ENCODE assay signal across 17 cellular contexts in genomic region chr1:34356862-34357261, GRCh38.
DNase-seq lines count a peak whose midpoint lies in the region; ATAC-seq and TF ChIP-seq lines count a peak whose summit lies in the region.
"Had no signal": no experiment of that assay in that cellular context is flagged by ENCODE, and none has a peak within 500 bp of the region (broad histone marks: within the 10 kb centered on the region; RNA-seq: fewer than 3 reads in every experiment).

No MANE protein-coding gene starts in this region.

- intact Hi-C loops in IMR-90 (cut with micrococcal nuclease) (no loop called here), upper lobe of right lung (cut with DNase I) (no loop called here), breast epithelium (cut with DNase I; ENCODE audit: low total_unique reads) (no loop called here)

- no peak for ATAC-seq in IMR-90 (ENCODE audit: low read depth)
- ATAC-seq in lung (ENCODE audit: insufficient read depth, low FRiP score) = no peak
- peak; percentile 87 for ATAC-seq in upper lobe of right lung
- ATAC-seq in HG02840 (IDR thresholded peaks at IDR 0.05; ENCODE audit: low FRiP score, unreplicated experiment) = no peak
- ATAC-seq: HCT116 had no signal

- no peak overlapping the region for H3K23ac ChIP-seq in IMR-90 (ENCODE audit: low read depth, low read length)

- H3K4me1 ChIP-seq in IMR-90 (ENCODE audit: control insufficient read depth, insufficient read depth, low read length) (no peaks in the 10 kb centered on the region), endodermal cell (ENCODE audit: control insufficient read depth, insufficient read depth, low read length) (peaks cover 3% of the 10 kb centered on the region), lung (ENCODE audit: control insufficient read depth in 2 of 2, insufficient read depth in 2 of 2, low read length in 2 of 2) (peaks cover 0 to 3% of the 10 kb centered on the region in 2 donors), upper lobe of right lung (no peaks in the 10 kb centered on the region), breast epithelium (no peaks in the 10 kb centered on the region)
- H3K4me1 ChIP-seq: BLaER1 treated with 17β-estradiol and CSF1 and Interleukin-3, amounts not matched to agents 10 nM and 100 nM; Caco-2 had no signal

- no peak overlapping the region for H3K4me2 ChIP-seq in IMR-90 (ENCODE audit: low read depth, low read length)
- H3K4me2 ChIP-seq: BLaER1 treated with 17β-estradiol and CSF1 and Interleukin-3, amounts not matched to agents 10 nM and 100 nM had no signal

- no peaks in the 10 kb centered on the region for H4K20me1 ChIP-seq in IMR-90 (ENCODE audit: insufficient read depth, low read length)
- H4K20me1 ChIP-seq: BLaER1 treated with 17β-estradiol and CSF1 and Interleukin-3, amounts not matched to agents 10 nM and 100 nM had no signal

- H2AK5ac ChIP-seq in IMR-90 (ENCODE audit: low read depth, low read length) = no peak overlapping the region

- no peak overlapping the region for H3K4me3 Mint-ChIP-seq in endodermal cell
- H3K4me3 Mint-ChIP-seq: B cell; CD4-positive, CD25-positive, alpha-beta regulatory T cell; HFFc6; IgD-negative memory B cell had no signal

- no peak overlapping the region for H3K14ac ChIP-seq in IMR-90 (replicated peaks; ENCODE audit: low read depth, low read length)

- no peaks in the 10 kb centered on the region for H3K9me1 ChIP-seq in IMR-90 (ENCODE audit: insufficient read depth, low read length)

- H3K27me3 Mint-ChIP-seq in endodermal cell (ENCODE audit: insufficient read depth) = peaks cover 41% of the 10 kb centered on the region

- H3K27ac ChIP-seq in IMR-90 (ENCODE audit: insufficient read depth, low read length) (no peak overlapping the region), endodermal cell (ENCODE audit: low read depth, low read length) (no peak overlapping the region), lung (ENCODE audit: low read depth in 1 of 2, low read length in 1 of 2) (no peak overlapping the region), upper lobe of right lung (no peak overlapping the region), breast epithelium (no peak overlapping the region)
- H3K27ac ChIP-seq: BLaER1 treated with 17β-estradiol and CSF1 and Interleukin-3, amounts not matched to agents 10 nM and 100 nM had no signal

- no peak overlapping the region for H2AFZ ChIP-seq in IMR-90 (replicated peaks; ENCODE audit: low read length, poor library complexity)

- DNase-seq in IMR-90 = no peak
- peak; percentile 14 for DNase-seq in endodermal cell
- peak; percentile 63 for DNase-seq in lung (ENCODE audit: low spot score)
- no peak for DNase-seq in upper lobe of right lung
- no peak for DNase-seq in breast epithelium (ENCODE audit: low spot score in 2 of 2)
- DNase-seq: Caco-2; CD4-positive, CD25-positive, alpha-beta regulatory T cell; DMS79 treated with DMSO at 0.1 percent for 48 hours; GF-D8; GOT3; H7; HFFc6 had no signal

- H3K4me1 Mint-ChIP-seq in endodermal cell = peaks cover 15% of the 10 kb centered on the region
- H3K4me1 Mint-ChIP-seq: B cell; CD4-positive, CD25-positive, alpha-beta regulatory T cell; IgD-negative memory B cell had no signal

- H3K9ac ChIP-seq in IMR-90 (ENCODE audit: low read depth, low read length) (no peak overlapping the region), endodermal cell (ENCODE audit: extremely low read depth, low read length, poor library complexity, severe bottlenecking) (no peak overlapping the region)
- H3K9ac ChIP-seq: BLaER1 treated with 17β-estradiol and CSF1 and Interleukin-3, amounts not matched to agents 10 nM and 100 nM had no signal

- no peak overlapping the region for H4K91ac ChIP-seq in IMR-90 (ENCODE audit: insufficient read depth, low read depth, low read length)

- H3K9me3 ChIP-seq in IMR-90 (ENCODE audit: control insufficient read depth, insufficient read depth, low read length) = peaks cover 25% of the 10 kb centered on the region
- H3K9me3 ChIP-seq in endodermal cell (ENCODE audit: control insufficient read depth, low read length) = no peaks in the 10 kb centered on the region
- peaks cover 0 to 2% of the 10 kb centered on the region in 2 donors for H3K9me3 ChIP-seq in lung (ENCODE audit: control insufficient read depth in 2 of 2, insufficient read depth in 1 of 2, low read length in 1 of 2)
- no peaks in the 10 kb centered on the region for H3K9me3 ChIP-seq in upper lobe of right lung
- no peaks in the 10 kb centered on the region for H3K9me3 ChIP-seq in breast epithelium
- H3K9me3 ChIP-seq: Caco-2 had no signal

- no peak overlapping the region for H4K5ac ChIP-seq in IMR-90 (ENCODE audit: low read depth, low read length)

- no peak overlapping the region for H2BK5ac ChIP-seq in IMR-90 (ENCODE audit: low read depth, low read length, poor library complexity, severe bottlenecking)

- TF ChIP-seq POLR2A in IMR-90 (IDR thresholded peaks at IDR 0.05; ENCODE audit: low read depth, low read length) (no peak), breast epithelium (IDR thresholded peaks at IDR 0.05) (no peak)

- H2AK9ac ChIP-seq in IMR-90 (replicated peaks; ENCODE audit: low read depth, low read length, poor library complexity) = peak overlapping the region; percentile 76

- H3K9me3 Mint-ChIP-seq in endodermal cell = no peaks in the 10 kb centered on the region
- H3K9me3 Mint-ChIP-seq: IgD-negative memory B cell had no signal

- POLR2A ChIA-PET in IMR-90 (lab: Charles Lee; ENCODE audit: unreplicated experiment) = no interaction called here

- TF ChIP-seq CTCF in IMR-90 (conservative IDR thresholded peaks at IDR 0.05; ENCODE audit: low read depth, low read length) (no peak), endodermal cell (conservative IDR thresholded peaks at IDR 0.05) (no peak), lung (IDR thresholded peaks at IDR 0.05; ENCODE audit: control extremely low read depth, extremely low read depth) (no peak), upper lobe of right lung (IDR thresholded peaks at IDR 0.05) (no peak), breast epithelium (IDR thresholded peaks at IDR 0.05) (no peak)

- CTCF ChIA-PET in IMR-90 (lab: Yijun Ruan, JAX) = no interaction called here

- H2BK120ac ChIP-seq in IMR-90 (ENCODE audit: low read depth, low read length) = no peak overlapping the region

- H3K79me1 ChIP-seq in IMR-90 (ENCODE audit: low read depth in 1 of 2, low read length in 2 of 2) = no peaks in the 10 kb centered on the region

- no peak overlapping the region for H2BK15ac ChIP-seq in IMR-90 (ENCODE audit: low read depth, low read length)

- no peak overlapping the region for H3K18ac ChIP-seq in IMR-90 (ENCODE audit: low read depth, low read length)

- no peak for TF ChIP-seq RAD21 in IMR-90 (IDR thresholded peaks at IDR 0.05; ENCODE audit: low read length)

- in situ Hi-C loops in IMR-90 (cut with MboI; ENCODE audit: low sequenced_read_pairs) = no loop called here

- no peaks in the 10 kb centered on the region for H3K27me3 ChIP-seq in IMR-90 (ENCODE audit: control insufficient read depth, insufficient read depth, low read length)
- H3K27me3 ChIP-seq in endodermal cell (ENCODE audit: control insufficient read depth, insufficient read depth, low read length, poor library complexity, severe bottlenecking) = peaks cover 46% of the 10 kb centered on the region
- no peaks in the 10 kb centered on the region for H3K27me3 ChIP-seq in lung (ENCODE audit: control insufficient read depth, insufficient read depth)
- no peaks in the 10 kb centered on the region for H3K27me3 ChIP-seq in upper lobe of right lung
- no peaks in the 10 kb centered on the region for H3K27me3 ChIP-seq in breast epithelium
- H3K27me3 ChIP-seq: BLaER1 treated with 17β-estradiol and CSF1 and Interleukin-3, amounts not matched to agents 10 nM and 100 nM had no signal

- no CpG with 5 or more reads among the region's 5 CpGs for WGBS in IMR-90 (ENCODE audit: extremely low coverage in 2 of 2, insufficient read length in 1 of 2), 2 experiments
- 94 to 96% methylated on average over 5 of the region's 5 CpGs for WGBS in endodermal cell (ENCODE audit: insufficient coverage in 1 of 2, insufficient read length in 1 of 2), 2 experiments
- 69 to 74% methylated on average over 5 of the region's 5 CpGs for WGBS in lung, 2 donors

- H3K36me3 Mint-ChIP-seq in endodermal cell (ENCODE audit: low read depth) = no peaks in the 10 kb centered on the region
- H3K36me3 Mint-ChIP-seq: CD4-positive, CD25-positive, alpha-beta regulatory T cell; IgD-negative memory B cell had no signal

- H3K4ac ChIP-seq in IMR-90 (ENCODE audit: low read depth, low read length) = no peak overlapping the region

- no peak overlapping the region for H2BK20ac ChIP-seq in IMR-90 (ENCODE audit: low read depth, low read length)

- H4K8ac ChIP-seq in IMR-90 (ENCODE audit: low read depth in 2 of 2, low read length in 2 of 2) = no peak overlapping the region

- no peak overlapping the region for H3K56ac ChIP-seq in IMR-90 (ENCODE audit: extremely low read depth, insufficient read depth, low read length)

- no peaks in the 10 kb centered on the region for H3K36me3 ChIP-seq in IMR-90 (ENCODE audit: control insufficient read depth, insufficient read depth, low read length)
- H3K36me3 ChIP-seq in endodermal cell (ENCODE audit: control insufficient read depth, insufficient read depth, low read length) = no peaks in the 10 kb centered on the region
- no peaks in the 10 kb centered on the region for H3K36me3 ChIP-seq in lung (ENCODE audit: control insufficient read depth in 2 of 2, insufficient read depth in 2 of 2, low read length in 2 of 2)
- H3K36me3 ChIP-seq in upper lobe of right lung = no peaks in the 10 kb centered on the region
- no peaks in the 10 kb centered on the region for H3K36me3 ChIP-seq in breast epithelium
- H3K36me3 ChIP-seq: BLaER1 treated with 17β-estradiol and CSF1 and Interleukin-3, amounts not matched to agents 10 nM and 100 nM had no signal

- dilution Hi-C loops in IMR-90 (cut with HindIII; ENCODE audit: low sequenced_read_pairs, unreplicated experiment) = no loop called here

- H3K27ac Mint-ChIP-seq in endodermal cell = no peak overlapping the region
- H3K27ac Mint-ChIP-seq: B cell; CD4-positive, CD25-positive, alpha-beta regulatory T cell; HFFc6; IgD-negative memory B cell had no signal

- BruUV-seq in IMR-90 (replicated peaks; lab: Mats Ljungman, UMichigan) = no TSS peak

- H3K4me3 ChIP-seq in IMR-90 (ENCODE audit: insufficient read depth, low read depth, low read length) = no peak overlapping the region
- H3K4me3 ChIP-seq in endodermal cell (ENCODE audit: low read length) = no peak overlapping the region
- H3K4me3 ChIP-seq in lung = no peak overlapping the region
- H3K4me3 ChIP-seq in upper lobe of right lung = no peak overlapping the region
- no peak overlapping the region for H3K4me3 ChIP-seq in breast epithelium
- H3K4me3 ChIP-seq: BLaER1 treated with 17β-estradiol and CSF1 and Interleukin-3, amounts not matched to agents 10 nM and 100 nM had no signal

TF ChIP-seq in IMR-90, 13 proteins besides CTCF, POLR2A, EP300 and RAD21 (continues in another document):
- TF ChIP-seq SMC3 (IDR thresholded peaks at IDR 0.05; ENCODE audit: low read depth, low read length) (no peak), USF2 (IDR thresholded peaks at IDR 0.05; ENCODE audit: low read depth, low read length) (no peak)

Comparison
In these comparisons a context has a peak if more than half of its experiments do, and no peak if none do; other contexts are left out.
1. DNase-seq: peak in endodermal cell (single experiment) and lung (single experiment); none in IMR-90 (single experiment), upper lobe of right lung (single experiment) and breast epithelium (0 of 2).